Comparison of ENCODE assay signal across 1 cellular context in the genomic region with DNA sequence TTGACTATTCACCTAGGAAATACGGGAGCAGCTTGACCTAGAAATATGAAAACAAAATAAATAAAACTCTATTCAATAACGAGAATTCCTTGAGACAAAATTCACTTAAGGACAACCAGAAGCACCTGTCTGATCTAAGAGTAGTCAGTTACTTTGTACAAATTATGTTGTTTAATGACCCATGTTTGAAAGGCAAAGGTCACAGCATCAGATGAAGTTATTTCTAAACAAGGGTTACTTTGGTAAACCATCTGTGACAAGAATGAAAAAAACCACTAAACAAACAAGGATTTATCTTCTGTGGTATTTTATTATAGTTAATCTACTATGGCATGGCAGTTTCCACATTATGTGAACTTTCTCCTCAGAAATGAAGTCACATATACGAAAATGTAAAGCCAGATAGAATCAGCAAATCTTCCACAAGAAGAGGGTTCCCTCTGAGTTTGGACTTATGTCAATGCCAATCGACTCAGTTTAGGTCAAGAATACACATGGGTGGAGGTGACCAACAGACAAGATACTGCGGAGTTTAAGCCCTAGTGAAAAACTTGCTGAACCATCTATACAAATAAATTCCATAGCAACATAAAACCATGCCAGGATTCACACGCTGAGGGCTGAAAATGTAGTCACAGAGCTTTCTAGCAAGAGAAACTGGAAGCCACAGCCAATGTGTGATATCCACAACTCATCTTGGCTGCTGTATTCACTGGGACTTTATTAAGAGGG.
TF ChIP-seq lines count a peak whose summit lies in the region.

No MANE protein-coding gene starts in this region.

TF ChIP-seq in endothelial cell of umbilical vein, 7 proteins besides CTCF, POLR2A, EP300 and RAD21:
- TF ChIP-seq MAX (IDR thresholded peaks at IDR 0.05; ENCODE audit: insufficient read depth, insufficient read length): no peak
